ENCODE assay signal across 1 cellular context in the genomic region with DNA sequence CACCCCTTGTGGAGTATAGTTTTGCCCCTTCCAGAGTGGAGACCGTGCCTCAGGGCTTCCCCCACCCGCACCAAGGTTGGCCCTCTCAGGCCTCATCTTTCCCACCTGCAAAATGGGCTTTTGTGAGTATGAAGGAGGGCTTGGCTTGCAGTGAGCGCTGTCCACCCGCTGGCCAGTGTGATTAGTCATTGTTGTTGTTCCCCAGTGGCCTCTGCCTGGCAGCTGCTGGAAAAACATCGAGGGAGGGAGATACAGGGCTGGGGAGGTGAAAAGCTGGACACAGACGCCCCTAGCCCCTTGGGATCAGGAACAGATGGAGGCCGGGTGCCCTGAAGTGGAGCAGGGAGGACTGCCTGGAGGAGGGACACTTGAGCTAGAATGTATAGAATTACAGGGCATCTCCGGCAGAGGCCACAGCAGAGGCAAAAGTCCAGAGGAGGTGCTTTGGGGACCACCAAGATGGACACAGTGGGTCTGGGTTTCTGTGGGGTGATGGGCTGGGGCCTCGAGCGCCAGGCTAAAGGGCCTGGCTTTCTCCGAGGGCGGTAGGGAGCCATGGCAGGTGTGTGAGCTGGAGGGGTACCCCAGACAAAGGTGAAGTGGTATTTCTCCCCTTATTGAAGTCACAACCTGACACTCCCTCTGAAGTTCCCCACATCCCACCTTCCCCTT.
TF ChIP-seq lines count a peak whose summit lies in the region.

No MANE protein-coding gene starts in this region.

TF ChIP-seq in GM12878, 131 proteins besides CTCF, POLR2A, EP300 and RAD21:
- TF ChIP-seq CHD4 (IDR thresholded peaks at IDR 0.05) (0 out of 2 replicates have a peak, but pooled peaks have one; percentile 38), ZNF207 (IDR thresholded peaks at IDR 0.05; ENCODE audit: borderline replicate concordance) (no peak), KDM1A (IDR thresholded peaks at IDR 0.05; ENCODE audit: borderline replicate concordance) (0 out of 2 replicates have a peak, but pooled peaks have one; percentile 69), RB1 (IDR thresholded peaks at IDR 0.05; ENCODE audit: borderline replicate concordance) (no peak)
- TF ChIP-seq, protein P1, sequence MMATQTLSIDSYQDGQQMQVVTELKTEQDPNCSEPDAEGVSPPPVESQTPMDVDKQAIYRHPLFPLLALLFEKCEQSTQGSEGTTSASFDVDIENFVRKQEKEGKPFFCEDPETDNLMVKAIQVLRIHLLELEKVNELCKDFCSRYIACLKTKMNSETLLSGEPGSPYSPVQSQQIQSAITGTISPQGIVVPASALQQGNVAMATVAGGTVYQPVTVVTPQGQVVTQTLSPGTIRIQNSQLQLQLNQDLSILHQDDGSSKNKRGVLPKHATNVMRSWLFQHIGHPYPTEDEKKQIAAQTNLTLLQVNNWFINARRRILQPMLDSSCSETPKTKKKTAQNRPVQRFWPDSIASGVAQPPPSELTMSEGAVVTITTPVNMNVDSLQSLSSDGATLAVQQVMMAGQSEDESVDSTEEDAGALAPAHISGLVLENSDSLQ (IDR thresholded peaks at IDR 0.05): 0 out of 2 replicates have a peak, but pooled peaks have one; percentile 3
TF ChIP-seq in GM12878: peak in this region for 3.
